In genomic region chr4:57023104-57023503, GRCh38 we compare ENCODE assay signal across 16 cellular contexts. TPM values are rescaled to one million over a fixed set of nuclear protein-coding genes. Genes with fewer than 3 reads are reported as not detected.
DNase-seq lines count a peak whose midpoint lies in the region; ATAC-seq and TF ChIP-seq lines count a peak whose summit lies in the region.
"Had no signal": no experiment of that assay in that cellular context is flagged by ENCODE, and none has a peak within 500 bp of the region (broad histone marks: within the 10 kb centered on the region; RNA-seq: fewer than 3 reads in every experiment).

No MANE protein-coding gene starts in this region.

- peak; percentile 73 for DNase-seq in GM04503 (ENCODE audit: low read depth)
- DNase-seq in RKO (ENCODE audit: low spot score): peak; percentile 70
- DNase-seq in epithelial cell of esophagus (ENCODE audit: low read depth): peak; percentile 93
- peak; percentile 80 for DNase-seq in retinal pigment epithelial cell (ENCODE audit: low read depth)
- no peak for DNase-seq in cerebellar cortex (ENCODE audit: low spot score)
- DNase-seq in activated T-helper 2 cell treated with anti-CD3 and anti-CD28 coated beads, Interferon-gamma antibody, Interleukin-2, Interleukin-4, amounts not matched to agents 10 μg/mL and 5 μg/mL and 100 μg/mL, durations not matched to agents 14 hours and 24 hours and 36 hours (ENCODE audit: low spot score): no peak
- DNase-seq: activated B cell treated with CpG ODN at 0.5 μM for 24 hours; activated T-cell treated with anti-CD3 and anti-CD28 coated beads, Interleukin-2, amount 50 U/mL, for 48 hours; caudate nucleus; islet precursor cell; KBM-7; naive B cell; NCI-H2029 treated with DMSO at 0.1 percent for 48 hours; testis had no signal

- H3K4me1 Mint-ChIP-seq in activated T-helper 2 cell treated with anti-CD3 and anti-CD28 coated beads, Interferon-gamma antibody, Interleukin-2, Interleukin-4, amounts not matched to agents 10 μg/mL and 5 μg/mL and 100 μg/mL, durations not matched to agents 14 hours and 24 hours and 36 hours (ENCODE audit: low read depth): peaks cover 5% of the 10 kb centered on the region
- H3K4me1 Mint-ChIP-seq: activated B cell treated with CpG ODN at 0.5 μM for 24 hours had no signal

- ATAC-seq in SK-N-SH treated with all-trans-retinoic acid at 6 μM for 48 hours: no peak
- ATAC-seq: sciatic nerve had no signal

- H3K9me3 Mint-ChIP-seq in activated T-helper 2 cell treated with anti-CD3 and anti-CD28 coated beads, Interferon-gamma antibody, Interleukin-2, Interleukin-4, amounts not matched to agents 10 μg/mL and 5 μg/mL and 100 μg/mL, durations not matched to agents 14 hours and 24 hours and 36 hours: no peaks in the 10 kb centered on the region
- H3K9me3 Mint-ChIP-seq: activated B cell treated with CpG ODN at 0.5 μM for 24 hours, naive B cell had no signal

- no peaks in the 10 kb centered on the region for H3K27me3 Mint-ChIP-seq in activated T-helper 2 cell treated with anti-CD3 and anti-CD28 coated beads, Interferon-gamma antibody, Interleukin-2, Interleukin-4, amounts not matched to agents 10 μg/mL and 5 μg/mL and 100 μg/mL, durations not matched to agents 14 hours and 24 hours and 36 hours (ENCODE audit: low read depth)
- H3K27me3 Mint-ChIP-seq: activated B cell treated with CpG ODN at 0.5 μM for 24 hours, naive B cell had no signal

- no peak overlapping the region for H3K4me3 Mint-ChIP-seq in activated T-helper 2 cell treated with anti-CD3 and anti-CD28 coated beads, Interferon-gamma antibody, Interleukin-2, Interleukin-4, amounts not matched to agents 10 μg/mL and 5 μg/mL and 100 μg/mL, durations not matched to agents 14 hours and 24 hours and 36 hours (ENCODE audit: low read depth)
- H3K4me3 Mint-ChIP-seq: activated B cell treated with CpG ODN at 0.5 μM for 24 hours, naive B cell had no signal

- peaks cover 80% of the 10 kb centered on the region for H3K36me3 Mint-ChIP-seq in activated T-helper 2 cell treated with anti-CD3 and anti-CD28 coated beads, Interferon-gamma antibody, Interleukin-2, Interleukin-4, amounts not matched to agents 10 μg/mL and 5 μg/mL and 100 μg/mL, durations not matched to agents 14 hours and 24 hours and 36 hours (ENCODE audit: low read depth)

- H3K4me3 ChIP-seq in epithelial cell of esophagus (ENCODE audit: low read length): no peak overlapping the region
- no peak overlapping the region for H3K4me3 ChIP-seq in retinal pigment epithelial cell (ENCODE audit: low read length)
- H3K4me3 ChIP-seq: testis had no signal

- intact Hi-C loops in activated T-helper 2 cell treated with anti-CD3 and anti-CD28 coated beads, Interferon-gamma antibody, Interleukin-2, Interleukin-4, amounts not matched to agents 10 μg/mL and 5 μg/mL and 100 μg/mL, durations not matched to agents 14 hours and 24 hours and 36 hours (cut with micrococcal nuclease): no loop called here

- TF ChIP-seq CTCF in epithelial cell of esophagus (IDR thresholded peaks at IDR 0.05; ENCODE audit: insufficient read depth, low read depth, low read length, missing control alignments) (no peak), retinal pigment epithelial cell (conservative IDR thresholded peaks at IDR 0.05; ENCODE audit: low read depth, low read length) (no peak)

- H3K27ac Mint-ChIP-seq in activated T-helper 2 cell treated with anti-CD3 and anti-CD28 coated beads, Interferon-gamma antibody, Interleukin-2, Interleukin-4, amounts not matched to agents 10 μg/mL and 5 μg/mL and 100 μg/mL, durations not matched to agents 14 hours and 24 hours and 36 hours: no peak overlapping the region
- H3K27ac Mint-ChIP-seq: activated B cell treated with CpG ODN at 0.5 μM for 24 hours had no signal

TF ChIP-seq in SK-N-SH treated with all-trans-retinoic acid at 6 μM for 48 hours, 23 proteins besides CTCF, POLR2A, EP300 and RAD21:
- no peak for TF ChIP-seq ZFP30 (CRISPR knock-in tag; IDR thresholded peaks at IDR 0.05)
- TF ChIP-seq BACH2 (CRISPR knock-in tag; IDR thresholded peaks at IDR 0.05; ENCODE audit: borderline replicate concordance): no peak
- no peak for TF ChIP-seq ARNTL (CRISPR knock-in tag; IDR thresholded peaks at IDR 0.05; ENCODE audit: borderline replicate concordance, low read depth)
- no peak for TF ChIP-seq CSDC2 (CRISPR knock-in tag; IDR thresholded peaks at IDR 0.05)
- TF ChIP-seq TSHZ2 (CRISPR knock-in tag; IDR thresholded peaks at IDR 0.05): no peak
- no peak for TF ChIP-seq ZNF8 (CRISPR knock-in tag; IDR thresholded peaks at IDR 0.05)
- TF ChIP-seq POU6F1 (CRISPR knock-in tag; IDR thresholded peaks at IDR 0.05; ENCODE audit: borderline replicate concordance, low read depth): no peak
- TF ChIP-seq OSR1 (CRISPR knock-in tag; IDR thresholded peaks at IDR 0.05): no peak
- no peak for TF ChIP-seq ZNF70 (CRISPR knock-in tag; IDR thresholded peaks at IDR 0.05)
- no peak for TF ChIP-seq ZNF565 (CRISPR knock-in tag; conservative IDR thresholded peaks at IDR 0.05; ENCODE audit: low read depth)
- no peak for TF ChIP-seq RARB (CRISPR knock-in tag; IDR thresholded peaks at IDR 0.05)
- TF ChIP-seq TCF4 (CRISPR knock-in tag; IDR thresholded peaks at IDR 0.05; ENCODE audit: borderline replicate concordance): no peak
- no peak for TF ChIP-seq PATZ1 (CRISPR knock-in tag; IDR thresholded peaks at IDR 0.05; ENCODE audit: borderline replicate concordance)
- no peak for TF ChIP-seq TOX (CRISPR knock-in tag; IDR thresholded peaks at IDR 0.05; ENCODE audit: borderline replicate concordance)
- TF ChIP-seq ZFP3 (CRISPR knock-in tag; IDR thresholded peaks at IDR 0.05): no peak

RNA-seq across cellular contexts. Expression of gene POLR2B, which starts 44.4 kb away (rescaled TPM):
- 153 and 155 TPM in 2 replicates for total RNA-seq in activated T-helper 2 cell treated with anti-CD3 and anti-CD28 coated beads, Interferon-gamma antibody, Interleukin-2, Interleukin-4, amounts not matched to agents 10 μg/mL and 5 μg/mL and 100 μg/mL, durations not matched to agents 14 hours and 24 hours and 36 hours

RNA-seq across cellular contexts. Expression of gene NOA1, which starts 45.7 kb away (rescaled TPM):
- total RNA-seq in activated T-helper 2 cell treated with anti-CD3 and anti-CD28 coated beads, Interferon-gamma antibody, Interleukin-2, Interleukin-4, amounts not matched to agents 10 μg/mL and 5 μg/mL and 100 μg/mL, durations not matched to agents 14 hours and 24 hours and 36 hours: 16.5 and 18.1 TPM in 2 replicates

Comparison
In these comparisons a context has a peak if more than half of its experiments do, and no peak if none do; other contexts are left out.
1. DNase-seq: peak in GM04503 (single experiment), RKO (single experiment), epithelial cell of esophagus (single experiment) and retinal pigment epithelial cell (single experiment); none in cerebellar cortex (single experiment) and activated T-helper 2 cell treated with anti-CD3 and anti-CD28 coated beads, Interferon-gamma antibody, Interleukin-2, Interleukin-4, amounts not matched to agents 10 μg/mL and 5 μg/mL and 100 μg/mL, durations not matched to agents 14 hours and 24 hours and 36 hours (single experiment).